In the genomic region with DNA sequence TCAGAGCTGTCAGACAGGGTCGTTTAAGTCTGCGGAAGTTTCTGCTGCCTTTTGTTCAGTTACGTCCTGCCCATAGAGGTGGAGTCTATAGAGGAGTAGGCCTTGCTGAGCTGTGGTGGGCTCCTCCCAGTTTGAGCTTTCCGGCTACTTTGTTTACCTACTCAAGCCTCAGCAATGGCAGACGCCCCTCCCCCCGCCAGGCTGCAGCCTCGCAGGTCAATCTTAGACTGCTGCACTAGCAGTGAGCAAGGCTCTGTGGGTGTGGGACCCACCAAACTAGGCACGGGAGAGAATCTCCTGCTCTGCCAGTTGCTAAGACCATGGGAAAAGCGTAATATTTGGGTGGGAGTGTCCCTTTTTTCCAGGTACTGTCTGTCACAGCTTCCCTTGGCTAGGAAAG, we compare ENCODE assay signal across 17 cellular contexts.
DNase-seq lines count a peak whose midpoint lies in the region; ATAC-seq, FAIRE-seq and TF ChIP-seq lines count a peak whose summit lies in the region.
"Had no signal": no experiment of that assay in that cellular context is flagged by ENCODE, and none has a peak within 500 bp of the region (broad histone marks: within the 10 kb centered on the region; RNA-seq: fewer than 3 reads in every experiment).

No MANE protein-coding gene starts in this region.

- no peaks in the 10 kb centered on the region for H3K27me3 Mint-ChIP-seq in endodermal cell (ENCODE audit: insufficient read depth)

- no peak overlapping the region for H4K91ac ChIP-seq in mesenchymal stem cell (ENCODE audit: low read length)

- POLR2A ChIA-PET in A549 (lab: Yijun Ruan, JAX) = no interaction called here

- no peak overlapping the region for H2AK5ac ChIP-seq in mesenchymal stem cell (ENCODE audit: low read length, severe bottlenecking)

- H3K9ac ChIP-seq in HUES64 (ENCODE audit: low read depth, low read length) (peak overlapping the region; percentile 40; the same call in 1 of the 2 replicates), endodermal cell (ENCODE audit: extremely low read depth, low read length, poor library complexity, severe bottlenecking) (no peak overlapping the region), mesenchymal stem cell (ENCODE audit: low read length) (no peak overlapping the region)

- FAIRE-seq in A549 (lab: Jason Lieb, UNC) (no peak), H54 (lab: Jason Lieb, UNC) (no peak)

- H3K4me1 ChIP-seq in A549 = peaks cover 41% of the 10 kb centered on the region
- peaks cover 24% of the 10 kb centered on the region for H3K4me1 ChIP-seq in HUES64 (ENCODE audit: insufficient read depth, low read length)
- H3K4me1 ChIP-seq in endodermal cell (ENCODE audit: control insufficient read depth, insufficient read depth, low read length) = peaks cover 3% of the 10 kb centered on the region
- H3K4me1 ChIP-seq in mesenchymal stem cell (ENCODE audit: control insufficient read depth, insufficient read depth, low read depth, low read length) = no peaks in the 10 kb centered on the region

- H3K27me3 ChIP-seq in HUES64 (ENCODE audit: insufficient read depth, low read length) (no peaks in the 10 kb centered on the region), endodermal cell (ENCODE audit: control insufficient read depth, insufficient read depth, low read length, poor library complexity, severe bottlenecking) (no peaks in the 10 kb centered on the region), mesenchymal stem cell (ENCODE audit: control insufficient read depth in 1 of 2, insufficient read depth in 1 of 2, low read length in 2 of 2) (no peaks in the 10 kb centered on the region)

- no peak overlapping the region for H2BK120ac ChIP-seq in mesenchymal stem cell (ENCODE audit: low read depth, low read length)

- no peak overlapping the region for H3K4ac ChIP-seq in mesenchymal stem cell (ENCODE audit: low read depth in 1 of 2, low read length in 2 of 2)

- peaks cover 15% of the 10 kb centered on the region for H3K4me1 Mint-ChIP-seq in endodermal cell

- no peak for TF ChIP-seq EP300 in A549 (IDR thresholded peaks at IDR 0.05)

- H3K27ac ChIP-seq in A549 (peak overlapping the region; percentile 76 to 85; a peak in 5 of 6 replicates), HUES64 (ENCODE audit: low read depth, low read length) (no peak overlapping the region), endodermal cell (ENCODE audit: low read depth, low read length) (no peak overlapping the region), mesenchymal stem cell (ENCODE audit: low read length, poor library complexity, severe bottlenecking) (no peak overlapping the region)
- H3K27ac ChIP-seq: C4-2B had no signal

- H3K27ac Mint-ChIP-seq in endodermal cell = peak overlapping the region; percentile 66

- H3K4me2 ChIP-seq in A549 (no peak overlapping the region), mesenchymal stem cell (ENCODE audit: low read length, poor library complexity, severe bottlenecking) (no peak overlapping the region)

- H3K14ac ChIP-seq in mesenchymal stem cell (ENCODE audit: low read length in 2 of 2) = no peak overlapping the region

- no peak overlapping the region for H2BK5ac ChIP-seq in mesenchymal stem cell (ENCODE audit: low read depth, low read length, poor library complexity, severe bottlenecking)

- TF ChIP-seq POLR2A in A549 (IDR thresholded peaks at IDR 0.05; ENCODE audit: low read length) (no peak), H54 (IDR thresholded peaks at IDR 0.05; ENCODE audit: low read depth, low read length) (no peak)

- H3K18ac ChIP-seq in mesenchymal stem cell (ENCODE audit: low read depth in 1 of 2, low read length in 2 of 2) = peak overlapping the region in 1 of 2 experiments; percentile 39

- no peaks in the 10 kb centered on the region for H3K79me1 ChIP-seq in mesenchymal stem cell (replicated peaks; ENCODE audit: low read length, poor library complexity, severe bottlenecking)

- TF ChIP-seq CTCF in A549 (IDR thresholded peaks at IDR 0.05) (no peak), endodermal cell (conservative IDR thresholded peaks at IDR 0.05) (no peak)

- no peak overlapping the region for H2AFZ ChIP-seq in mesenchymal stem cell (ENCODE audit: low read depth, low read length)

- peaks cover 34% of the 10 kb centered on the region for H3K9me3 Mint-ChIP-seq in endodermal cell

- no peak overlapping the region for H3K23ac ChIP-seq in mesenchymal stem cell (ENCODE audit: low read length in 2 of 2)

- CTCF ChIA-PET in A549 (lab: Yijun Ruan, JAX) = interaction anchor here (1.2 to 2.2 kb wide), 4 partner anchors 14 to 128 kb away, joined by 3 to 6 read pairs (median 4); no protein-coding TSS in a partner anchor

- H3K9me3 ChIP-seq in A549 = 0 out of 3 replicates have a peak, but pooled peaks cover 6% of the 10 kb centered on the region
- no peaks in the 10 kb centered on the region for H3K9me3 ChIP-seq in HUES64 (ENCODE audit: insufficient read depth, low read depth, low read length)
- H3K9me3 ChIP-seq in endodermal cell (ENCODE audit: control insufficient read depth, low read length) = no peaks in the 10 kb centered on the region
- H3K9me3 ChIP-seq in mesenchymal stem cell (ENCODE audit: control insufficient read depth, low read length) = no peaks in the 10 kb centered on the region

- ATAC-seq in A549 (no peak), GM18909 (IDR thresholded peaks at IDR 0.05; ENCODE audit: poor library complexity, unreplicated experiment) (no peak), GM19467 (IDR thresholded peaks at IDR 0.05; ENCODE audit: unreplicated experiment) (no peak)
- ATAC-seq: HCT116, Panc1 had no signal

- H3K36me3 ChIP-seq in HUES64 (ENCODE audit: insufficient read depth, low read length) (no peaks in the 10 kb centered on the region), endodermal cell (ENCODE audit: control insufficient read depth, insufficient read depth, low read length) (no peaks in the 10 kb centered on the region), mesenchymal stem cell (ENCODE audit: control insufficient read depth in 1 of 2, insufficient read depth in 2 of 2, low read depth in 1 of 2, low read length in 2 of 2) (no peaks in the 10 kb centered on the region)

- H3K4me3 Mint-ChIP-seq in endodermal cell = no peak overlapping the region

- TF ChIP-seq RAD21 in A549 (conservative IDR thresholded peaks at IDR 0.05 in 1 of 2, IDR thresholded peaks at IDR 0.05 in 1 of 2) = no peak

- WGBS in A549 (ENCODE audit: missing lambda C conversion rate) = 88% methylated on average over 9 of the region's 9 CpGs
- 48% methylated on average over 9 of the region's 9 CpGs for WGBS in HUES64
- 60 to 63% methylated on average over 3 to 9 of the region's 9 CpGs for WGBS in endodermal cell (ENCODE audit: insufficient coverage in 1 of 2, insufficient read length in 1 of 2), 2 experiments
- 76% methylated on average over 9 of the region's 9 CpGs for WGBS in mesenchymal stem cell

- H3K36me3 Mint-ChIP-seq in endodermal cell (ENCODE audit: low read depth) = no peaks in the 10 kb centered on the region

- H4K8ac ChIP-seq in mesenchymal stem cell (ENCODE audit: low read length) = no peak overlapping the region

- H2BK15ac ChIP-seq in mesenchymal stem cell (ENCODE audit: low read depth, poor library complexity, severe bottlenecking) = peak overlapping the region; percentile 13

- DNase-seq in A549 (ENCODE audit: low read depth in 1 of 2, low spot score in 1 of 2) (no peak), endodermal cell (peak; percentile 82), mesenchymal stem cell (no peak), H54 (ENCODE audit: insufficient read length, low spot score) (no peak), NCI-H1092 (lab: John Stamatoyannopoulos, UW) (no peak)
- DNase-seq: COR-L47, NCI-H1048, NCI-H146, NCI-H2081, NCI-H510A, Right ventricle myocardium superior had no signal

- no peak overlapping the region for H3K4me3 ChIP-seq in A549
- H3K4me3 ChIP-seq in HUES64 (ENCODE audit: low read length) = no peak overlapping the region
- peak overlapping the region; percentile 53 for H3K4me3 ChIP-seq in endodermal cell (ENCODE audit: low read length)
- no peak overlapping the region for H3K4me3 ChIP-seq in mesenchymal stem cell (ENCODE audit: insufficient read depth in 1 of 2, low read depth in 1 of 2, low read length in 2 of 2)

- H2BK12ac ChIP-seq in mesenchymal stem cell (ENCODE audit: low read length in 2 of 2) = no peak overlapping the region

TF ChIP-seq in A549, 52 proteins besides CTCF, POLR2A, EP300 and RAD21:
- TF ChIP-seq CEBPB (IDR thresholded peaks at IDR 0.05) (no peak), KDM1A (IDR thresholded peaks at IDR 0.05; ENCODE audit: low read depth) (no peak), GATA3 (IDR thresholded peaks at IDR 0.05; ENCODE audit: borderline replicate concordance) (no peak)
- TF ChIP-seq, protein P1, sequence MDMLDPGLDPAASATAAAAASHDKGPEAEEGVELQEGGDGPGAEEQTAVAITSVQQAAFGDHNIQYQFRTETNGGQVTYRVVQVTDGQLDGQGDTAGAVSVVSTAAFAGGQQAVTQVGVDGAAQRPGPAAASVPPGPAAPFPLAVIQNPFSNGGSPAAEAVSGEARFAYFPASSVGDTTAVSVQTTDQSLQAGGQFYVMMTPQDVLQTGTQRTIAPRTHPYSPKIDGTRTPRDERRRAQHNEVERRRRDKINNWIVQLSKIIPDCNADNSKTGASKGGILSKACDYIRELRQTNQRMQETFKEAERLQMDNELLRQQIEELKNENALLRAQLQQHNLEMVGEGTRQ (IDR thresholded peaks at IDR 0.05) = no peak
TF ChIP-seq in A549: peak in this region for 0.

Comparison
In these comparisons a context has a peak if more than half of its experiments do, and no peak if none do; other contexts are left out.
1. H3K27ac ChIP-seq: peak in A549 (2 of 2); none in HUES64 (single experiment), endodermal cell (single experiment) and mesenchymal stem cell (single experiment).